ENCODE assay signal across 9 cellular contexts in genomic region chr1:41672641-41673313, GRCh38.
DNase-seq lines count a peak whose midpoint lies in the region; ATAC-seq, FAIRE-seq and TF ChIP-seq lines count a peak whose summit lies in the region.
"Had no signal": no experiment of that assay in that cellular context is flagged by ENCODE, and none has a peak within 500 bp of the region (broad histone marks: within the 10 kb centered on the region; RNA-seq: fewer than 3 reads in every experiment).

No MANE protein-coding gene starts in this region.

- H3K79me2 ChIP-seq in osteoblast (ENCODE audit: insufficient read depth, low read length): no peaks in the 10 kb centered on the region

- H3K27me3 ChIP-seq in osteoblast (ENCODE audit: insufficient read depth, low read length): no peaks in the 10 kb centered on the region

- peak; percentile 31 for FAIRE-seq in GM19239 (lab: Jason Lieb, UNC)
- FAIRE-seq: frontal cortex had no signal

- peaks cover 7% of the 10 kb centered on the region for H3K36me3 Mint-ChIP-seq in MCF 10A (ENCODE audit: insufficient read depth, unreplicated experiment)

- H3K4me1 ChIP-seq in osteoblast (ENCODE audit: insufficient read depth, low read length): peaks cover 39% of the 10 kb centered on the region

- H3K9me3 ChIP-seq in osteoblast (ENCODE audit: low read depth, low read length): no peaks in the 10 kb centered on the region

- no peak overlapping the region for H3K4me3 ChIP-seq in NB4 (ENCODE audit: low read depth, low read length)
- H3K4me3 ChIP-seq in osteoblast (ENCODE audit: insufficient read depth, low read length): no peak overlapping the region

- peaks cover 49% of the 10 kb centered on the region for H3K4me1 Mint-ChIP-seq in MCF 10A (ENCODE audit: insufficient read depth, unreplicated experiment)

- intact Hi-C loops in MCF 10A (cut with micrococcal nuclease): loop anchor here (5.0 kb wide), 1 partner anchor 110 kb away; no protein-coding TSS in a partner anchor

- CTCF ChIA-PET in MCF 10A (lab: Yijun Ruan, JAX): interaction anchor here (0.6 to 1.5 kb wide), 4 partner anchors 11 to 600 kb away, joined by 3 to 4 read pairs (median 3); no protein-coding TSS in a partner anchor

- H3K27ac ChIP-seq in osteoblast (ENCODE audit: low read depth, low read length): peak overlapping the region; percentile 60

- peak overlapping the region; percentile 21 for H3K4me3 Mint-ChIP-seq in MCF 10A (ENCODE audit: unreplicated experiment)

- no peak for TF ChIP-seq POLR2A in NB4 (IDR thresholded peaks at IDR 0.05; ENCODE audit: extremely low read depth, insufficient read length)

- H4K20me1 ChIP-seq in osteoblast (ENCODE audit: insufficient read depth, low read length): no peaks in the 10 kb centered on the region

- DNase-seq in GM19239 (ENCODE audit: insufficient read length, low spot score): no peak
- DNase-seq in NB4 (ENCODE audit: low read depth): peak; percentile 50
- peak; percentile 42 for DNase-seq in MCF 10A (ENCODE audit: unreplicated experiment)
- no peak for DNase-seq in osteoblast (ENCODE audit: insufficient read length, low spot score, missing footprints)
- no peak for DNase-seq in inferior parietal cortex (ENCODE audit: extremely low spot score)
- DNase-seq in NCI-H187 treated with DMSO at 0.1 percent for 48 hours (lab: John Stamatoyannopoulos, UW): no peak
- DNase-seq: activated CD8-positive, alpha-beta memory T cell treated with anti-CD3 and anti-CD28 coated beads, Interleukin-2, amount 50 U/mL, for 48 hours had no signal

- H3K9me3 Mint-ChIP-seq in MCF 10A (ENCODE audit: unreplicated experiment): no peaks in the 10 kb centered on the region

- BruUV-seq in MCF 10A (replicated peaks; lab: Mats Ljungman, UMichigan): no TSS peak

- H3K27ac Mint-ChIP-seq in MCF 10A (ENCODE audit: low read depth, unreplicated experiment): peak overlapping the region; percentile 97

- POLR2A ChIA-PET in MCF 10A (lab: Yijun Ruan, JAX): interaction anchor here (0.6 to 4.4 kb wide), 13 partner anchors 9 to 1148 kb away, joined by 3 to 40 read pairs (median 3); no protein-coding TSS in a partner anchor

- peak overlapping the region; percentile 44 for H3K4me2 ChIP-seq in osteoblast (ENCODE audit: insufficient read depth, low read length)

- no peak for ATAC-seq in GM21526 (IDR thresholded peaks at IDR 0.05; ENCODE audit: low FRiP score, unreplicated experiment)

- no peaks in the 10 kb centered on the region for H3K36me3 ChIP-seq in osteoblast (ENCODE audit: insufficient read depth, low read length)

- TF ChIP-seq CTCF in NB4 (IDR thresholded peaks at IDR 0.05; ENCODE audit: low read depth, low read length): no peak
- TF ChIP-seq CTCF in MCF 10A (IDR thresholded peaks at IDR 0.05; ENCODE audit: unreplicated experiment): no peak
- no peak for TF ChIP-seq CTCF in osteoblast (IDR thresholded peaks at IDR 0.05; ENCODE audit: extremely low read depth, low read depth, low read length)

- H2AFZ ChIP-seq in osteoblast (ENCODE audit: low read length): no peak overlapping the region

- H3K27me3 Mint-ChIP-seq in MCF 10A (ENCODE audit: insufficient read depth, unreplicated experiment): no peaks in the 10 kb centered on the region

Comparison
In these comparisons a context has a peak if more than half of its experiments do, and no peak if none do; other contexts are left out.
1. DNase-seq: peak in NB4 (single experiment) and MCF 10A (single experiment); none in GM19239 (single experiment), osteoblast (single experiment), inferior parietal cortex (single experiment) and NCI-H187 treated with DMSO at 0.1 percent for 48 hours (single experiment).